In genomic region chr13:72290962-72291681, GRCh38 we compare ENCODE assay signal across 12 cellular contexts.
DNase-seq lines count a peak whose midpoint lies in the region; ATAC-seq lines count a peak whose summit lies in the region.
"Had no signal": no experiment of that assay in that cellular context is flagged by ENCODE, and none has a peak within 500 bp of the region (broad histone marks: within the 10 kb centered on the region; RNA-seq: fewer than 3 reads in every experiment).

No MANE protein-coding gene starts in this region.

- peak overlapping the region; percentile 90 for H3K27ac ChIP-seq in epithelial cell of prostate
- peak overlapping the region; percentile 52 for H3K27ac ChIP-seq in trophoblast cell (ENCODE audit: low read depth, low read length)
- H3K27ac ChIP-seq: uterus had no signal

- no peak overlapping the region for H3K18ac ChIP-seq in trophoblast cell (ENCODE audit: low read length)

- H2BK5ac ChIP-seq in trophoblast cell (ENCODE audit: low read depth, low read length, poor library complexity): no peak overlapping the region

- H3K79me2 ChIP-seq in trophoblast cell (ENCODE audit: control insufficient read depth, insufficient read depth, low read length, poor library complexity): no peaks in the 10 kb centered on the region

- no peak overlapping the region for H3K4me3 ChIP-seq in trophoblast cell (ENCODE audit: low read depth, low read length)
- H3K4me3 ChIP-seq: uterus had no signal

- H3K23ac ChIP-seq in trophoblast cell (ENCODE audit: low read length): no peak overlapping the region

- no peak overlapping the region for H3K9ac ChIP-seq in trophoblast cell (ENCODE audit: low read length)

- no peak overlapping the region for H3K4me2 ChIP-seq in trophoblast cell (ENCODE audit: low read length)

- H4K91ac ChIP-seq in trophoblast cell (ENCODE audit: low read depth, low read length): no peak overlapping the region

- no peak for ATAC-seq in GM21825 (IDR thresholded peaks at IDR 0.05; ENCODE audit: unreplicated experiment)
- no peak for ATAC-seq in GM21529 (IDR thresholded peaks at IDR 0.05; ENCODE audit: unreplicated experiment)
- ATAC-seq in HG02885 (IDR thresholded peaks at IDR 0.05; ENCODE audit: poor library complexity, unreplicated experiment): no peak
- ATAC-seq: left cardiac atrium had no signal

- H2AFZ ChIP-seq in trophoblast cell (ENCODE audit: insufficient read depth, low read length, poor library complexity): no peak overlapping the region

- peaks cover 1% of the 10 kb centered on the region for H3K9me3 ChIP-seq in trophoblast cell (ENCODE audit: insufficient read depth, low read depth, low read length)
- H3K9me3 ChIP-seq: uterus had no signal

- no peaks in the 10 kb centered on the region for H3K36me3 ChIP-seq in trophoblast cell (ENCODE audit: control insufficient read depth in 1 of 2, insufficient read depth in 2 of 2, low read length in 2 of 2)
- H3K36me3 ChIP-seq: uterus had no signal

- H3K27me3 ChIP-seq in trophoblast cell (ENCODE audit: insufficient read depth, low read length): no peaks in the 10 kb centered on the region
- H3K27me3 ChIP-seq: uterus had no signal

- peaks cover 0 to 4% of the 10 kb centered on the region in 2 experiments for H3K4me1 ChIP-seq in trophoblast cell (ENCODE audit: control insufficient read depth in 1 of 2, insufficient read depth in 2 of 2, low read length in 2 of 2)
- H3K4me1 ChIP-seq: uterus had no signal

- no peak overlapping the region for H3K14ac ChIP-seq in trophoblast cell (ENCODE audit: low read length)

- H2BK12ac ChIP-seq in trophoblast cell (ENCODE audit: low read length): no peak overlapping the region

- H3K79me1 ChIP-seq in trophoblast cell (ENCODE audit: low read length): no peaks in the 10 kb centered on the region

- no peak overlapping the region for H4K12ac ChIP-seq in trophoblast cell (ENCODE audit: low read depth, low read length)

- DNase-seq in HK-2 (ENCODE audit: unreplicated experiment) (peak; percentile 60), RKO (ENCODE audit: low spot score) (peak; percentile 59), epithelial cell of prostate (ENCODE audit: low read depth, low spot score) (peak; percentile 37), trophoblast cell (peak; percentile 48 to 54), NCI-H2227 (lab: John Stamatoyannopoulos, UW; ENCODE audit: unreplicated experiment) (no peak)
- DNase-seq: activated CD4-positive, alpha-beta T cell treated with anti-CD3 and anti-CD28 coated beads for 4 hours; activated naive CD4-positive, alpha-beta T cell treated with Interleukin-2 at 50 U/mL for 16 hours; left cardiac atrium; uterus had no signal

- no peak overlapping the region for H2BK120ac ChIP-seq in trophoblast cell (ENCODE audit: insufficient read depth, low read length, poor library complexity)

- H3K4ac ChIP-seq in trophoblast cell (ENCODE audit: low read depth, low read length): no peak overlapping the region

- no peak overlapping the region for H4K8ac ChIP-seq in trophoblast cell (ENCODE audit: low read depth, low read length)

- H2AK5ac ChIP-seq in trophoblast cell (ENCODE audit: low read length): no peak overlapping the region
